ENCODE assay signal across 8 cellular contexts in the genomic region with DNA sequence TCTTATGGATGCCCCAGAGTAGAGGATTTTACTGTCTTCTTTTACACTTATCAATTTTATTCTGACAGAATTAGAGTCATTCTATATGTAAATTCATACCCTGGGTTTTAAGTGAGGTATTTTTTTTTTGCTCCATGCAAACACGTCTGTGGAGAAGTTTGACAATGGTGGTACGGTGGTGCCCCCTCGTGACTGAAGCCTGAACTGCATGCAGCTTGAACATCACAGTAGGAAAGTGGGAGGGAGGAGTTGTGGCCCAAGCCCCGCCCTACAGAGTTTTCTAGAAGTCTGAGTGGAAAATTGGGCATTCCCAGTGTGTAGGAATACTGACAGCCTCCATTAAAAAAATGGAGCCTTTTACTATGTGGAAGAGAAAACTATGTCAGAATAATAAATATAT.
DNase-seq lines count a peak whose midpoint lies in the region; ATAC-seq, FAIRE-seq and TF ChIP-seq lines count a peak whose summit lies in the region.

No MANE protein-coding gene starts in this region.

- H3K27ac ChIP-seq in VCaP: no peak overlapping the region
- H3K27ac ChIP-seq in breast epithelium: no peak overlapping the region
- no peak overlapping the region for H3K27ac ChIP-seq in kidney (ENCODE audit: low read depth in 2 of 2, low read length in 2 of 2)

- H3K9me3 ChIP-seq in breast epithelium (no peaks in the 10 kb centered on the region), kidney (ENCODE audit: control insufficient read depth in 1 of 2, low read length in 2 of 2) (no peaks in the 10 kb centered on the region)

- H3K9ac ChIP-seq in kidney (ENCODE audit: low read length in 2 of 2): no peak overlapping the region

- H3K4me1 ChIP-seq in breast epithelium (no peaks in the 10 kb centered on the region), kidney (ENCODE audit: control insufficient read depth in 1 of 2, insufficient read depth in 1 of 2, low read depth in 1 of 2, low read length in 2 of 2) (no peaks in the 10 kb centered on the region)

- peaks cover 0 to 26% of the 10 kb centered on the region in 2 donors for H3K27me3 ChIP-seq in breast epithelium

- H3K36me3 ChIP-seq in breast epithelium (no peaks in the 10 kb centered on the region), kidney (ENCODE audit: control insufficient read depth in 1 of 2, insufficient read depth in 2 of 2, low read length in 2 of 2) (no peaks in the 10 kb centered on the region)

- H3K4me3 ChIP-seq in breast epithelium (no peak overlapping the region), kidney (ENCODE audit: low read length in 2 of 2) (no peak overlapping the region)

- DNase-seq in AG09319 (ENCODE audit: extremely low read depth, low read depth): peak; percentile 50
- peak; percentile 43 for DNase-seq in NCI-H2107 (lab: John Stamatoyannopoulos, UW)
- DNase-seq in breast epithelium (ENCODE audit: low spot score in 2 of 2): peak; percentile 68 to 81
- peak; percentile 82 for DNase-seq in kidney
- peak; percentile 75 for DNase-seq in stimulated activated CD4-positive, alpha-beta T cell treated with anti-CD3 and anti-CD28 coated beads, Interleukin-1b, Interleukin-23, amount 100 ng/mL, for 48 hours

- FAIRE-seq in kidney (lab: Jason Lieb, UNC): peak; percentile 97

- no peak for TF ChIP-seq POLR2A in breast epithelium (IDR thresholded peaks at IDR 0.05)

- peak; percentile 85 for TF ChIP-seq CTCF in AG09319 (IDR thresholded peaks at IDR 0.05; ENCODE audit: low read depth, low read length)
- peak; percentile 72 for TF ChIP-seq CTCF in VCaP (conservative IDR thresholded peaks at IDR 0.05)
- peak; percentile 63 to 84 (median 77) for TF ChIP-seq CTCF in breast epithelium (IDR thresholded peaks at IDR 0.05)
- peak; percentile 81 for TF ChIP-seq CTCF in kidney (IDR thresholded peaks at IDR 0.05; ENCODE audit: borderline replicate concordance, extremely low read depth, insufficient read depth)

- intact Hi-C loops in breast epithelium (cut with DNase I; ENCODE audit: low total_unique reads): no loop called here
- intact Hi-C loops in kidney (cut with DNase I): no loop called here

- peak; percentile 100 for ATAC-seq in GM18868 (IDR thresholded peaks at IDR 0.05; ENCODE audit: unreplicated experiment)
- peak; percentile 95 for ATAC-seq in HG03064 (IDR thresholded peaks at IDR 0.05; ENCODE audit: low read depth, unreplicated experiment)
